In the genomic region with DNA sequence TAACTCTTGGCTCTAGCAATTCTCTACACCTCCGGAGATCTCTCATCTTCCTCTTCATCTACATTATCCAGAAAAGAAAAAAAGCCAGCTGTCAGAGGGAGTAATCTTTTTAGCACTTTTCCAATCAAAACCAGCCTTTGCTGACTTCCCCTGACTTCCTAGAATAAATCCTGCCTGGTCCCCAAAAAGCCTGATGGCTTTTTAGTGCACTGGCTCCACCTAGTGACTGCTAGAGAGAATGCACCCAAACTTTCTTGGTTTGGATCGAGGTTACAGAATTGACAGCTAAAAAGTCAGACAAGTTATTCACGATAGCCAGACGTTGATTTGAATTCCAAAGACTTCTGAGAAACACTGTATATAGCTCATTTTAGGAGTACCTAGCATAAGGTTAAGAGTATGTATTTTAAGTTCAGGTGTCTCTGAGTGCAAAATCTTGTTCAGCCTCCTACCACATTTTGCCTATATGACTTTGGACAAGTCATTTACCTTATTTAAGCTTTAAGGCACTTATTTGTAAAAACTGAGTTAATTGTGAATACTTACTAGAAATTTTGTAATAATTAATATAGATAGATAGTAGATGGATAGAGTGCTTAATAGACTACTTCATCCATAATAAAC, we compare ENCODE assay signal across 8 cellular contexts.
DNase-seq lines count a peak whose midpoint lies in the region; ATAC-seq, FAIRE-seq and TF ChIP-seq lines count a peak whose summit lies in the region.

No MANE protein-coding gene starts in this region.

- no peak overlapping the region for H3K27ac ChIP-seq in 22Rv1
- no peak overlapping the region for H3K27ac ChIP-seq in Peyer's patch
- H3K27ac ChIP-seq in K562 (ENCODE audit: extremely low read depth, low read depth, low read length): no peak overlapping the region

- H3K27me3 Mint-ChIP-seq in immature natural killer cell (ENCODE audit: low read depth in 3 of 3): no peaks in the 10 kb centered on the region

- CTCF ChIA-PET in K562 (lab: Yijun Ruan, JAX; ENCODE audit: low intra/inter-chr PET ratio): interaction anchor here (0.9 kb wide), 1 partner anchor 428 kb away, joined by 3 read pairs; no protein-coding TSS in a partner anchor

- no peaks in the 10 kb centered on the region for H3K27me3 ChIP-seq in Peyer's patch
- H3K27me3 ChIP-seq in K562 (ENCODE audit: control insufficient read depth in 2 of 2, insufficient read depth in 2 of 2, low read length in 2 of 2): peaks cover 0 to 3% of the 10 kb centered on the region in 2 experiments; a peak in 1 of 5 replicates

- H3K9me1 ChIP-seq in K562 (ENCODE audit: control insufficient read depth, insufficient read depth, low read length): no peaks in the 10 kb centered on the region

- TF ChIP-seq POLR2A in Peyer's patch (IDR thresholded peaks at IDR 0.05): no peak
- no peak for TF ChIP-seq POLR2A in K562 (conservative IDR thresholded peaks at IDR 0.05)

- in situ Hi-C loops in K562 (cut with MboI): loop anchor here (10.0 kb wide), 1 partner anchor 892 kb away; no protein-coding TSS in a partner anchor

- intact Hi-C loops in K562 (cut with micrococcal nuclease): loop anchor here (5.0 to 10.0 kb wide), 5 partner anchors 192 to 910 kb away; no protein-coding TSS in a partner anchor

- H3K36me3 ChIP-seq in Peyer's patch (no peaks in the 10 kb centered on the region), K562 (ENCODE audit: control insufficient read depth, insufficient read depth, low read length) (no peaks in the 10 kb centered on the region)

- WGBS in K562 (ENCODE audit: insufficient coverage, low coverage, missing lambda C conversion rate): 3% methylated on average over 4 of the region's 4 CpGs

- H3K27ac Mint-ChIP-seq in immature natural killer cell: no peak overlapping the region

- POLR2A ChIA-PET in K562 (lab: Yijun Ruan, JAX): interaction anchor here (1.0 kb wide), 1 partner anchor 297 kb away, joined by 3 read pairs; no protein-coding TSS in a partner anchor

- H3K36me3 Mint-ChIP-seq in immature natural killer cell: no peaks in the 10 kb centered on the region

- ATAC-seq in K562 (peak; percentile 61; the same call in 2 of the 3 replicates), GM19397 (IDR thresholded peaks at IDR 0.05; ENCODE audit: unreplicated experiment) (no peak)

- FAIRE-seq in K562 (lab: Jason Lieb, UNC): peak; percentile 86

- DNase-seq in GM04504 (ENCODE audit: low read depth) (peak; percentile 21), Peyer's patch (peak in 2 of 3 donors; percentile 37 to 66), K562 (ENCODE audit: extremely low read depth in 1 of 4, low spot score in 3 of 4) (peak; percentile 38 to 61 (median 47)), immature natural killer cell (peak; percentile 12 to 24 (median 15))
- peak; percentile 38 for DNase-seq in Jurkat, Clone E6-1 (ENCODE audit: low read depth, low spot score)
- peak; percentile 10 to 38 (median 18) for DNase-seq in stimulated activated CD4-positive, alpha-beta T cell treated with anti-CD3 and anti-CD28 coated beads, Interleukin-12 subunit alpha, Interleukin-12 subunit beta, amount 100 ng/mL, for 48 hours (ENCODE audit: low read depth in 2 of 3, low spot score in 1 of 3)

- no peak overlapping the region for H3K9ac ChIP-seq in K562 (ENCODE audit: insufficient read depth in 1 of 2, low read depth in 2 of 2, low read length in 2 of 2)

- H2AFZ ChIP-seq in K562 (ENCODE audit: low read depth, low read length): no peak overlapping the region

- H3K4me1 ChIP-seq in Peyer's patch (no peaks in the 10 kb centered on the region), K562 (replicated peaks in 1 of 2; ENCODE audit: control insufficient read depth in 2 of 2, insufficient read depth in 2 of 2, low read length in 2 of 2) (no peaks in the 10 kb centered on the region)

- no peaks in the 10 kb centered on the region for H4K20me1 ChIP-seq in K562 (replicated peaks; ENCODE audit: control insufficient read depth, insufficient read depth, low read length)

- no peaks in the 10 kb centered on the region for H3K79me2 ChIP-seq in K562 (ENCODE audit: control insufficient read depth, insufficient read depth, low read length)

- H3K9me3 Mint-ChIP-seq in immature natural killer cell: no peaks in the 10 kb centered on the region

- BruUV-seq in K562 (replicated peaks; lab: Mats Ljungman, UMichigan): no TSS peak

- H3K4me1 Mint-ChIP-seq in immature natural killer cell: no peaks in the 10 kb centered on the region

- TF ChIP-seq EP300 in K562 (IDR thresholded peaks at IDR 0.05; ENCODE audit: low read length): no peak

- H3K9me3 ChIP-seq in Peyer's patch (no peaks in the 10 kb centered on the region), K562 (replicated peaks; ENCODE audit: control insufficient read depth, insufficient read depth, low read depth, low read length) (no peaks in the 10 kb centered on the region)

- TF ChIP-seq CTCF in 22Rv1 (IDR thresholded peaks at IDR 0.05): peak; percentile 99
- peak; percentile 74 to 92 (median 90) for TF ChIP-seq CTCF in Peyer's patch (IDR thresholded peaks at IDR 0.05)
- peak; percentile 73 to 84 (median 73) for TF ChIP-seq CTCF in K562 (IDR thresholded peaks at IDR 0.05 in 2 of 3, conservative IDR thresholded peaks at IDR 0.05 in 1 of 3; ENCODE audit: insufficient read depth in 2 of 3, low read depth in 1 of 3, low read length in 3 of 3)

- H3K4me2 ChIP-seq in K562 (ENCODE audit: insufficient read depth, low read length): no peak overlapping the region

- H3K4me3 Mint-ChIP-seq in immature natural killer cell: no peak overlapping the region

- no peak overlapping the region for H3K4me3 ChIP-seq in Jurkat, Clone E6-1 (ENCODE audit: low read length)
- H3K4me3 ChIP-seq in Peyer's patch (no peak overlapping the region), K562 (no peak overlapping the region)

- TF ChIP-seq RAD21 in K562 (CRISPR knock-in tag; conservative IDR thresholded peaks at IDR 0.05 in 1 of 2, IDR thresholded peaks at IDR 0.05 in 1 of 2): peak; percentile 69 to 77

TF ChIP-seq in K562, 482 proteins besides CTCF, POLR2A, EP300 and RAD21:
- TF ChIP-seq SMC3 (conservative IDR thresholded peaks at IDR 0.05; ENCODE audit: insufficient read depth, low read depth, low read length): peak; percentile 52
- no peak for TF ChIP-seq MEF2A (IDR thresholded peaks at IDR 0.05; ENCODE audit: control insufficient read depth, low read depth, low read length)
- TF ChIP-seq TEAD2 (tag; IDR thresholded peaks at IDR 0.05): no peak
- TF ChIP-seq, protein P1, sequence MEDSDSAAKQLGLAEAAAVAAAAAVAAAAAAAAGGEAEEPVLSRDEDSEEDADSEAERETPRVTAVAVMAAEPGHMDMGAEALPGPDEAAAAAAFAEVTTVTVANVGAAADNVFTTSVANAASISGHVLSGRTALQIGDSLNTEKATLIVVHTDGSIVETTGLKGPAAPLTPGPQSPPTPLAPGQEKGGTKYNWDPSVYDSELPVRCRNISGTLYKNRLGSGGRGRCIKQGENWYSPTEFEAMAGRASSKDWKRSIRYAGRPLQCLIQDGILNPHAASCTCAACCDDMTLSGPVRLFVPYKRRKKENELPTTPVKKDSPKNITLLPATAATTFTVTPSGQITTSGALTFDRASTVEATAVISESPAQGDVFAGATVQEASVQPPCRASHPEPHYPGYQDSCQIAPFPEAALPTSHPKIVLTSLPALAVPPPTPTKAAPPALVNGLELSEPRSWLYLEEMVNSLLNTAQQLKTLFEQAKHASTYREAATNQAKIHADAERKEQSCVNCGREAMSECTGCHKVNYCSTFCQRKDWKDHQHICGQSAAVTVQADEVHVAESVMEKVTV (CRISPR knock-in tag; IDR thresholded peaks at IDR 0.05): peak; percentile 36; the same call in 1 of the 2 replicates
